ENCODE assay signal across 9 cellular contexts in genomic region chr6:129567374-129567773, GRCh38.
DNase-seq lines count a peak whose midpoint lies in the region; ATAC-seq and TF ChIP-seq lines count a peak whose summit lies in the region.
"Had no signal": no experiment of that assay in that cellular context is flagged by ENCODE, and none has a peak within 500 bp of the region (broad histone marks: within the 10 kb centered on the region; RNA-seq: fewer than 3 reads in every experiment).

No MANE protein-coding gene starts in this region.

- no peaks in the 10 kb centered on the region for H3K36me3 ChIP-seq in heart right ventricle
- no peaks in the 10 kb centered on the region for H3K36me3 ChIP-seq in right atrium auricular region
- no peaks in the 10 kb centered on the region for H3K36me3 ChIP-seq in OCI-LY1 (ENCODE audit: insufficient read depth, low read length)
- no peaks in the 10 kb centered on the region for H3K36me3 ChIP-seq in colonic mucosa

- H3K27me3 ChIP-seq in heart right ventricle (no peaks in the 10 kb centered on the region), right atrium auricular region (no peaks in the 10 kb centered on the region), OCI-LY1 (ENCODE audit: insufficient read depth, low read length) (no peaks in the 10 kb centered on the region), colonic mucosa (no peaks in the 10 kb centered on the region)

- intact Hi-C loops in heart right ventricle (cut with DNase I) (loop anchor here in 2 of 10 donors (5.0 kb wide), 1 partner anchor 65 kb away; no protein-coding TSS in a partner anchor), colonic mucosa (cut with DNase I) (no loop called here)

- no peak overlapping the region for H3K4me2 ChIP-seq in OCI-LY1 (ENCODE audit: low read length)

- H4K20me1 ChIP-seq in OCI-LY1 (ENCODE audit: insufficient read depth, low read length), result no peaks in the 10 kb centered on the region

- TF ChIP-seq CTCF in heart right ventricle (IDR thresholded peaks at IDR 0.05) (peak in 7 of 9 donors; percentile 20 to 48 (median 31)), right atrium auricular region (IDR thresholded peaks at IDR 0.05) (peak in 1 of 2 donors; percentile 44), OCI-LY1 (IDR thresholded peaks at IDR 0.05; ENCODE audit: low read length) (peak; percentile 58), colonic mucosa (IDR thresholded peaks at IDR 0.05) (peak; percentile 16)

- H3K9me3 ChIP-seq in heart right ventricle, result peaks cover 0 to 19% (median 6%) of the 10 kb centered on the region in 11 donors
- no peaks in the 10 kb centered on the region for H3K9me3 ChIP-seq in right atrium auricular region
- H3K9me3 ChIP-seq in OCI-LY1 (ENCODE audit: low read length), result no peaks in the 10 kb centered on the region
- no peaks in the 10 kb centered on the region for H3K9me3 ChIP-seq in colonic mucosa

- H3K9ac ChIP-seq in OCI-LY1 (ENCODE audit: low read length) (no peak overlapping the region), colonic mucosa (ENCODE audit: low read depth in 2 of 2, low read length in 2 of 2) (no peak overlapping the region)

- ATAC-seq in heart right ventricle (peak in 1 of 8 donors; percentile 33), GM21360 (IDR thresholded peaks at IDR 0.05; ENCODE audit: unreplicated experiment) (no peak), HG02759 (IDR thresholded peaks at IDR 0.05; ENCODE audit: unreplicated experiment) (no peak)
- ATAC-seq: right cardiac atrium had no signal

- no peaks in the 10 kb centered on the region for H3K4me1 ChIP-seq in heart right ventricle
- H3K4me1 ChIP-seq in right atrium auricular region, result no peaks in the 10 kb centered on the region
- H3K4me1 ChIP-seq in OCI-LY1 (ENCODE audit: insufficient read depth, low read length, severe bottlenecking), result no peaks in the 10 kb centered on the region
- H3K4me1 ChIP-seq in colonic mucosa, result no peaks in the 10 kb centered on the region

- H2AFZ ChIP-seq in OCI-LY1 (ENCODE audit: low read length), result no peak overlapping the region

- DNase-seq in heart right ventricle (no peak), right atrium auricular region (ENCODE audit: low spot score) (no peak), colonic mucosa (peak; percentile 21), NCI-H1436 treated with DMSO at 0.1 percent for 48 hours (lab: John Stamatoyannopoulos, UW) (no peak)
- DNase-seq in stimulated activated CD4-positive, alpha-beta T cell treated with anti-CD3 and anti-CD28 coated beads, Interleukin-1b, Interleukin-23, amount 100 ng/mL, for 24 hours (ENCODE audit: low read depth in 4 of 4, low spot score in 1 of 4), result peak in 3 of 4 experiments; percentile 6 to 18 (median 16)

- 80 to 83% methylated on average over 5 of the region's 5 CpGs for WGBS in heart right ventricle, 2 donors

- no peak overlapping the region for H3K27ac ChIP-seq in heart right ventricle
- no peak overlapping the region for H3K27ac ChIP-seq in right atrium auricular region
- H3K27ac ChIP-seq in OCI-LY1 (ENCODE audit: low read depth, low read length, poor library complexity, severe bottlenecking), result no peak overlapping the region
- H3K27ac ChIP-seq in colonic mucosa, result no peak overlapping the region

- H3K9me2 ChIP-seq in OCI-LY1 (ENCODE audit: low read depth, low read length), result no peaks in the 10 kb centered on the region

- no peaks in the 10 kb centered on the region for H3F3A ChIP-seq in OCI-LY1 (ENCODE audit: insufficient read depth, low read length)

- H3K4me3 ChIP-seq in heart right ventricle, result no peak overlapping the region
- no peak overlapping the region for H3K4me3 ChIP-seq in right atrium auricular region
- no peak overlapping the region for H3K4me3 ChIP-seq in OCI-LY1 (ENCODE audit: low read depth, low read length, poor library complexity, severe bottlenecking)
- no peak overlapping the region for H3K4me3 ChIP-seq in colonic mucosa

- no peaks in the 10 kb centered on the region for H3K79me2 ChIP-seq in OCI-LY1 (ENCODE audit: insufficient read depth, low read length)

Comparison
In these comparisons a context has a peak if more than half of its experiments do, and no peak if none do; other contexts are left out.
1. DNase-seq: peak in colonic mucosa (single experiment) and stimulated activated CD4-positive, alpha-beta T cell treated with anti-CD3 and anti-CD28 coated beads, Interleukin-1b, Interleukin-23, amount 100 ng/mL, for 24 hours (3 of 4); none in heart right ventricle (0 of 2), right atrium auricular region (single experiment) and NCI-H1436 treated with DMSO at 0.1 percent for 48 hours (single experiment).